1 cellular context compared by ENCODE assay signal in the genomic region with DNA sequence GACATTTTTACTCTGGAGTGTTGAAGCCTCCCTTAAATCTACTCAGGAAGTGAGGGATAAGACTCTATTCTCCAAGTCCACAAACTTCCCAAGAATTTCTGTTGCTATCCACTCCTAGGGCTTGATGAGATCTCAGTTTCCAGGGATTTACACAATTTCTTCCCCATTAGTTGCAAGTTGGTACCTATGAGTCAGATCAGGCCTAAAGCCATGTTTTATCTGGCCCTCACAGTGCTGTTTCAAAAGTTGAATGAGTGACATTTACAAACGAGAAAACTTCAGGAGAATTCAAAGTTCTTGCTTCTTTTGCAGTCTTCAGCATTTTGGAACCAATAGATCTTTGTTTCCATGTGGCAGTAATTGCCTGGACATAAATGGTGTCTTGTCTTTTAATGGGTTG.
TF ChIP-seq lines count a peak whose summit lies in the region.

No MANE protein-coding gene starts in this region.

TF ChIP-seq in K562, 482 proteins besides CTCF, POLR2A, EP300 and RAD21 (continued from another document):
- peak; percentile 83 for TF ChIP-seq TCF3 (CRISPR knock-in tag; IDR thresholded peaks at IDR 0.05)
- peak; percentile 50 for TF ChIP-seq CBFA2T3 (IDR thresholded peaks at IDR 0.05)
- TF ChIP-seq, protein P1, sequence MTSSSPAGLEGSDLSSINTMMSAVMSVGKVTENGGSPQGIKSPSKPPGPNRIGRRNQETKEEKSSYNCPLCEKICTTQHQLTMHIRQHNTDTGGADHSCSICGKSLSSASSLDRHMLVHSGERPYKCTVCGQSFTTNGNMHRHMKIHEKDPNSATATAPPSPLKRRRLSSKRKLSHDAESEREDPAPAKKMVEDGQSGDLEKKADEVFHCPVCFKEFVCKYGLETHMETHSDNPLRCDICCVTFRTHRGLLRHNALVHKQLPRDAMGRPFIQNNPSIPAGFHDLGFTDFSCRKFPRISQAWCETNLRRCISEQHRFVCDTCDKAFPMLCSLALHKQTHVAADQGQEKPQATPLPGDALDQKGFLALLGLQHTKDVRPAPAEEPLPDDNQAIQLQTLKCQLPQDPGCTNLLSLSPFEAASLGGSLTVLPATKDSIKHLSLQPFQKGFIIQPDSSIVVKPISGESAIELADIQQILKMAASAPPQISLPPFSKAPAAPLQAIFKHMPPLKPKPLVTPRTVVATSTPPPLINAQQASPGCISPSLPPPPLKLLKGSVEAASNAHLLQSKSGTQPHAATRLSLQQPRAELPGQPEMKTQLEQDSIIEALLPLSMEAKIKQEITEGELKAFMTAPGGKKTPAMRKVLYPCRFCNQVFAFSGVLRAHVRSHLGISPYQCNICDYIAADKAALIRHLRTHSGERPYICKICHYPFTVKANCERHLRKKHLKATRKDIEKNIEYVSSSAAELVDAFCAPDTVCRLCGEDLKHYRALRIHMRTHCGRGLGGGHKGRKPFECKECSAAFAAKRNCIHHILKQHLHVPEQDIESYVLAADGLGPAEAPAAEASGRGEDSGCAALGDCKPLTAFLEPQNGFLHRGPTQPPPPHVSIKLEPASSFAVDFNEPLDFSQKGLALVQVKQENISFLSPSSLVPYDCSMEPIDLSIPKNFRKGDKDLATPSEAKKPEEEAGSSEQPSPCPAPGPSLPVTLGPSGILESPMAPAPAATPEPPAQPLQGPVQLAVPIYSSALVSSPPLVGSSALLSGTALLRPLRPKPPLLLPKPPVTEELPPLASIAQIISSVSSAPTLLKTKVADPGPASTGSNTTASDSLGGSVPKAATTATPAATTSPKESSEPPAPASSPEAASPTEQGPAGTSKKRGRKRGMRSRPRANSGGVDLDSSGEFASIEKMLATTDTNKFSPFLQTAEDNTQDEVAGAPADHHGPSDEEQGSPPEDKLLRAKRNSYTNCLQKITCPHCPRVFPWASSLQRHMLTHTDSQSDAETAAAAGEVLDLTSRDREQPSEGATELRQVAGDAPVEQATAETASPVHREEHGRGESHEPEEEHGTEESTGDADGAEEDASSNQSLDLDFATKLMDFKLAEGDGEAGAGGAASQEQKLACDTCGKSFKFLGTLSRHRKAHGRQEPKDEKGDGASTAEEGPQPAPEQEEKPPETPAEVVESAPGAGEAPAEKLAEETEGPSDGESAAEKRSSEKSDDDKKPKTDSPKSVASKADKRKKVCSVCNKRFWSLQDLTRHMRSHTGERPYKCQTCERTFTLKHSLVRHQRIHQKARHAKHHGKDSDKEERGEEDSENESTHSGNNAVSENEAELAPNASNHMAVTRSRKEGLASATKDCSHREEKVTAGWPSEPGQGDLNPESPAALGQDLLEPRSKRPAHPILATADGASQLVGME (CRISPR knock-in tag; IDR thresholded peaks at IDR 0.05) = no peak
- peak; percentile 36; the same call in 1 of the 2 replicates for TF ChIP-seq TEAD4 (IDR thresholded peaks at IDR 0.05; ENCODE audit: low read length)
- no peak for TF ChIP-seq TEAD4 (CRISPR knock-in tag; IDR thresholded peaks at IDR 0.05; ENCODE audit: borderline replicate concordance)
- TF ChIP-seq, protein P2, sequence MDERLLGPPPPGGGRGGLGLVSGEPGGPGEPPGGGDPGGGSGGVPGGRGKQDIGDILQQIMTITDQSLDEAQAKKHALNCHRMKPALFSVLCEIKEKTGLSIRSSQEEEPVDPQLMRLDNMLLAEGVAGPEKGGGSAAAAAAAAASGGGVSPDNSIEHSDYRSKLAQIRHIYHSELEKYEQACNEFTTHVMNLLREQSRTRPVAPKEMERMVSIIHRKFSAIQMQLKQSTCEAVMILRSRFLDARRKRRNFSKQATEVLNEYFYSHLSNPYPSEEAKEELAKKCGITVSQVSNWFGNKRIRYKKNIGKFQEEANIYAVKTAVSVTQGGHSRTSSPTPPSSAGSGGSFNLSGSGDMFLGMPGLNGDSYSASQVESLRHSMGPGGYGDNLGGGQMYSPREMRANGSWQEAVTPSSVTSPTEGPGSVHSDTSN (CRISPR knock-in tag; IDR thresholded peaks at IDR 0.05; ENCODE audit: low read depth) = no peak
- TF ChIP-seq, protein P2 (tag; conservative IDR thresholded peaks at IDR 0.05; ENCODE audit: low read depth) = peak; percentile 36; the same call in 1 of the 2 replicates
- 0 out of 2 replicates have a peak, but pooled peaks have one; percentile 14 for TF ChIP-seq MTA2 (IDR thresholded peaks at IDR 0.05; ENCODE audit: low read depth)
- TF ChIP-seq PCBP2 (IDR thresholded peaks at IDR 0.05; ENCODE audit: low read depth, low read length, poor library complexity, severe bottlenecking) = no peak
- no peak for TF ChIP-seq EGR1 (conservative IDR thresholded peaks at IDR 0.05)
- TF ChIP-seq NELFE (IDR thresholded peaks at IDR 0.05; ENCODE audit: insufficient read depth, insufficient read length) = no peak
- TF ChIP-seq ELF2 (CRISPR knock-in tag; IDR thresholded peaks at IDR 0.05) = no peak
- TF ChIP-seq TRIM24 (IDR thresholded peaks at IDR 0.05) = peak in 1 of 2 experiments; percentile 30; a peak in 1 of 4 replicates
- TF ChIP-seq, protein P3, sequence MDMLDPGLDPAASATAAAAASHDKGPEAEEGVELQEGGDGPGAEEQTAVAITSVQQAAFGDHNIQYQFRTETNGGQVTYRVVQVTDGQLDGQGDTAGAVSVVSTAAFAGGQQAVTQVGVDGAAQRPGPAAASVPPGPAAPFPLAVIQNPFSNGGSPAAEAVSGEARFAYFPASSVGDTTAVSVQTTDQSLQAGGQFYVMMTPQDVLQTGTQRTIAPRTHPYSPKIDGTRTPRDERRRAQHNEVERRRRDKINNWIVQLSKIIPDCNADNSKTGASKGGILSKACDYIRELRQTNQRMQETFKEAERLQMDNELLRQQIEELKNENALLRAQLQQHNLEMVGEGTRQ (CRISPR knock-in tag; IDR thresholded peaks at IDR 0.05) = no peak
- TF ChIP-seq HDAC1 (IDR thresholded peaks at IDR 0.05) = no peak
- TF ChIP-seq ZNF212 (CRISPR knock-in tag; IDR thresholded peaks at IDR 0.05) = no peak
- TF ChIP-seq ARID1B (IDR thresholded peaks at IDR 0.05) = peak; percentile 75
- TF ChIP-seq SMARCA4 (IDR thresholded peaks at IDR 0.05) = peak; percentile 59
- no peak for TF ChIP-seq KHSRP (IDR thresholded peaks at IDR 0.05)
- TF ChIP-seq, protein P4, sequence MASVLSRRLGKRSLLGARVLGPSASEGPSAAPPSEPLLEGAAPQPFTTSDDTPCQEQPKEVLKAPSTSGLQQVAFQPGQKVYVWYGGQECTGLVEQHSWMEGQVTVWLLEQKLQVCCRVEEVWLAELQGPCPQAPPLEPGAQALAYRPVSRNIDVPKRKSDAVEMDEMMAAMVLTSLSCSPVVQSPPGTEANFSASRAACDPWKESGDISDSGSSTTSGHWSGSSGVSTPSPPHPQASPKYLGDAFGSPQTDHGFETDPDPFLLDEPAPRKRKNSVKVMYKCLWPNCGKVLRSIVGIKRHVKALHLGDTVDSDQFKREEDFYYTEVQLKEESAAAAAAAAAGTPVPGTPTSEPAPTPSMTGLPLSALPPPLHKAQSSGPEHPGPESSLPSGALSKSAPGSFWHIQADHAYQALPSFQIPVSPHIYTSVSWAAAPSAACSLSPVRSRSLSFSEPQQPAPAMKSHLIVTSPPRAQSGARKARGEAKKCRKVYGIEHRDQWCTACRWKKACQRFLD (CRISPR knock-in tag; IDR thresholded peaks at IDR 0.05) = 0 out of 2 replicates have a peak, but pooled peaks have one; percentile 31
- no peak for TF ChIP-seq THRB (CRISPR knock-in tag; conservative IDR thresholded peaks at IDR 0.05)
- TF ChIP-seq PTBP1 (IDR thresholded peaks at IDR 0.05; ENCODE audit: low read depth, low read length) = no peak
- TF ChIP-seq DPF2 (IDR thresholded peaks at IDR 0.05) = peak; percentile 58; the same call in 1 of the 2 replicates
- TF ChIP-seq IRF9 (tag; IDR thresholded peaks at IDR 0.05) = no peak
- no peak for TF ChIP-seq SP2 (IDR thresholded peaks at IDR 0.05; ENCODE audit: extremely low read depth, low read depth, low read length, poor library complexity, severe bottlenecking)
- TF ChIP-seq PRDM10 (IDR thresholded peaks at IDR 0.05; ENCODE audit: partially characterized antibody) = no peak
- no peak for TF ChIP-seq ZNF174 (CRISPR knock-in tag; IDR thresholded peaks at IDR 0.05)
- peak; percentile 63; the same call in 1 of the 2 replicates for TF ChIP-seq JUND (IDR thresholded peaks at IDR 0.05; ENCODE audit: borderline replicate concordance, low read depth, low read length)
- TF ChIP-seq JUND (tag; IDR thresholded peaks at IDR 0.05; ENCODE audit: borderline replicate concordance, low read depth, low read length) = 0 out of 3 replicates have a peak, but pooled peaks have one; percentile 26
- TF ChIP-seq ZNF146 (CRISPR knock-in tag; IDR thresholded peaks at IDR 0.05; ENCODE audit: unreplicated experiment) = no peak
- no peak for TF ChIP-seq LCOR (CRISPR knock-in tag; IDR thresholded peaks at IDR 0.05)
- peak; percentile 34 for TF ChIP-seq TAL1 (IDR thresholded peaks at IDR 0.05)
- no peak for TF ChIP-seq RBBP5 (IDR thresholded peaks at IDR 0.05; ENCODE audit: borderline replicate concordance, insufficient read depth, low read length, poor library complexity, severe bottlenecking)
- TF ChIP-seq, protein P5, sequence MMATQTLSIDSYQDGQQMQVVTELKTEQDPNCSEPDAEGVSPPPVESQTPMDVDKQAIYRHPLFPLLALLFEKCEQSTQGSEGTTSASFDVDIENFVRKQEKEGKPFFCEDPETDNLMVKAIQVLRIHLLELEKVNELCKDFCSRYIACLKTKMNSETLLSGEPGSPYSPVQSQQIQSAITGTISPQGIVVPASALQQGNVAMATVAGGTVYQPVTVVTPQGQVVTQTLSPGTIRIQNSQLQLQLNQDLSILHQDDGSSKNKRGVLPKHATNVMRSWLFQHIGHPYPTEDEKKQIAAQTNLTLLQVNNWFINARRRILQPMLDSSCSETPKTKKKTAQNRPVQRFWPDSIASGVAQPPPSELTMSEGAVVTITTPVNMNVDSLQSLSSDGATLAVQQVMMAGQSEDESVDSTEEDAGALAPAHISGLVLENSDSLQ (IDR thresholded peaks at IDR 0.05) = peak; percentile 29; the same call in 1 of the 2 replicates
- TF ChIP-seq ZBTB5 (IDR thresholded peaks at IDR 0.05) = no peak
- TF ChIP-seq ARID2 (IDR thresholded peaks at IDR 0.05) = no peak
- TF ChIP-seq MXD1 (CRISPR knock-in tag; IDR thresholded peaks at IDR 0.05; ENCODE audit: borderline replicate concordance, poor library complexity, severe bottlenecking) = no peak
